12 cellular contexts compared by ENCODE assay signal in the genomic region with DNA sequence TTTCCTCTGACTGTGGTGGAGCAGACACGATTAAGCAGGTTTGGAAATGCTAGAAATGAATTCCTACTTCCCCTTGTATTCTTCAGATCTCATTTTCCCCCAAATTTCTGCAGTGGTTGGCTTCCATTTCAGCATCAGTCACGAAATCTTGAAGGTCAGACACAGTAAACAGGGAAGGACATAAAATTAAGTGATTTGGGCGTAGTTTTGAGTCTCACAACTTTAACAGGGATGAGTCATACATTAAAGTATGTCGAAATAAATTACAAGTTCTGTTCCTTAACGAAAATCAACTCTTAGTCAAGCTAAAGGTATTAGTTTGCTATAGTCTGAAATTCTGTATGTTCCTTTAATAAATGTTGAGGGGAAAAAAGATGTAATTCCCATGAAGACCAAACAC.
A peak's percentile ranks its signal among the peaks of the same experiment; 100 is the strongest.
DNase-seq lines count a peak whose midpoint lies in the region; ATAC-seq, FAIRE-seq and TF ChIP-seq lines count a peak whose summit lies in the region.
"Had no signal": no experiment of that assay in that cellular context is flagged by ENCODE, and none has a peak within 500 bp of the region (broad histone marks: within the 10 kb centered on the region; RNA-seq: fewer than 3 reads in every experiment).

No MANE protein-coding gene starts in this region.

- POLR2A ChIA-PET in AG04449 (lab: Yijun Ruan, JAX): interaction anchor here (1.0 kb wide), 1 partner anchor 85 kb away, joined by 4 read pairs; no protein-coding TSS in a partner anchor
- POLR2A ChIA-PET in IMR-90 (lab: Charles Lee; ENCODE audit: unreplicated experiment): no interaction called here
- POLR2A ChIA-PET in K562 (lab: Yijun Ruan, JAX): interaction anchor here (0.6 to 1.0 kb wide), 3 partner anchors 10 to 35 kb away, joined by 3 to 4 read pairs (median 4); no protein-coding TSS in a partner anchor

- H3K9ac ChIP-seq in IMR-90 (ENCODE audit: low read depth, low read length): no peak overlapping the region
- H3K9ac ChIP-seq in K562 (ENCODE audit: insufficient read depth in 1 of 2, low read depth in 2 of 2, low read length in 2 of 2): no peak overlapping the region
- no peak overlapping the region for H3K9ac ChIP-seq in liver (ENCODE audit: low read depth in 1 of 2, low read length in 2 of 2)
- H3K9ac ChIP-seq: BLaER1 treated with 17β-estradiol and CSF1 and Interleukin-3, amounts not matched to agents 10 nM and 100 nM had no signal

- H2BK120ac ChIP-seq in IMR-90 (ENCODE audit: low read depth, low read length): peak overlapping the region; percentile 71; the same call in 1 of the 2 replicates

- TF ChIP-seq POLR2A in IMR-90 (IDR thresholded peaks at IDR 0.05; ENCODE audit: low read depth, low read length) (no peak), K562 (conservative IDR thresholded peaks at IDR 0.05) (no peak)

- H2BK15ac ChIP-seq in IMR-90 (ENCODE audit: low read depth, low read length): peak overlapping the region; percentile 40; the same call in 1 of the 3 replicates

- H4K20me1 ChIP-seq in IMR-90 (ENCODE audit: insufficient read depth, low read length): no peaks in the 10 kb centered on the region
- H4K20me1 ChIP-seq in K562 (replicated peaks; ENCODE audit: control insufficient read depth, insufficient read depth, low read length): no peaks in the 10 kb centered on the region

- peak overlapping the region; percentile 36; the same call in 1 of the 2 replicates for H3K23ac ChIP-seq in IMR-90 (ENCODE audit: low read depth, low read length)

- H2BK5ac ChIP-seq in IMR-90 (ENCODE audit: low read depth, low read length, poor library complexity, severe bottlenecking): peak overlapping the region; percentile 73

- in situ Hi-C loops in IMR-90 (cut with MboI; ENCODE audit: low sequenced_read_pairs): no loop called here
- in situ Hi-C loops in K562 (cut with MboI): no loop called here

- peak overlapping the region; percentile 21; the same call in 1 of the 2 replicates for H3K18ac ChIP-seq in IMR-90 (ENCODE audit: low read depth, low read length)

- H2BK20ac ChIP-seq in IMR-90 (ENCODE audit: low read depth, low read length): peak overlapping the region; percentile 64

- DNase-seq in AG04449 (ENCODE audit: low read depth, low spot score) (peak; percentile 54), IMR-90 (peak; percentile 79), K562 (ENCODE audit: extremely low read depth in 1 of 4, low spot score in 3 of 4) (no peak), NCI-H2171 (lab: John Stamatoyannopoulos, UW) (no peak), activated T-cell treated with anti-CD3 and anti-CD28 coated beads for 4 hours (no peak), GM19239 (ENCODE audit: insufficient read length, low spot score) (no peak)
- DNase-seq: MG63; naive thymus-derived CD8-positive, alpha-beta T cell; stimulated activated CD4-positive, alpha-beta T cell treated with anti-CD3 and anti-CD28 coated beads, Interleukin-4, amount 100 ng/mL, for 4 hours had no signal

- TF ChIP-seq CTCF in AG04449 (IDR thresholded peaks at IDR 0.05; ENCODE audit: insufficient read depth, low read length, missing control alignments): no peak
- no peak for TF ChIP-seq CTCF in IMR-90 (conservative IDR thresholded peaks at IDR 0.05; ENCODE audit: low read depth, low read length)
- TF ChIP-seq CTCF in K562 (IDR thresholded peaks at IDR 0.05 in 2 of 3, conservative IDR thresholded peaks at IDR 0.05 in 1 of 3; ENCODE audit: insufficient read depth in 2 of 3, low read depth in 1 of 3, low read length in 3 of 3): no peak
- no peak for TF ChIP-seq CTCF in liver (IDR thresholded peaks at IDR 0.05; ENCODE audit: low read depth, low read length, missing input control)

- WGBS in IMR-90 (ENCODE audit: extremely low coverage in 2 of 2, insufficient read length in 1 of 2), 2 experiments: no CpG with 5 or more reads among the region's 5 CpGs
- 77% methylated on average over 5 of the region's 5 CpGs for WGBS in K562 (ENCODE audit: insufficient coverage, low coverage, missing lambda C conversion rate)
- 34% methylated on average over 5 of the region's 5 CpGs for WGBS in liver

- H3K56ac ChIP-seq in IMR-90 (ENCODE audit: extremely low read depth, insufficient read depth, low read length): peak overlapping the region; percentile 41; the same call in 1 of the 2 replicates

- H3K36me3 ChIP-seq in IMR-90 (ENCODE audit: control insufficient read depth, insufficient read depth, low read length): peaks cover 11% of the 10 kb centered on the region
- H3K36me3 ChIP-seq in K562 (ENCODE audit: control insufficient read depth, insufficient read depth, low read length): peaks cover 69% of the 10 kb centered on the region
- peaks cover 0 to 6% (median 2%) of the 10 kb centered on the region in 4 donors for H3K36me3 ChIP-seq in liver (ENCODE audit: control insufficient read depth in 4 of 4, insufficient read depth in 3 of 4, low read depth in 1 of 4, low read length in 3 of 4)

- ATAC-seq in IMR-90 (ENCODE audit: low read depth) (peak; percentile 72), K562 (no peak), HG03378 (IDR thresholded peaks at IDR 0.05; ENCODE audit: unreplicated experiment) (no peak)
- ATAC-seq: naive thymus-derived CD8-positive, alpha-beta T cell had no signal

- no peaks in the 10 kb centered on the region for H3K9me3 ChIP-seq in IMR-90 (ENCODE audit: control insufficient read depth, insufficient read depth, low read length)
- H3K9me3 ChIP-seq in K562 (replicated peaks; ENCODE audit: control insufficient read depth, insufficient read depth, low read depth, low read length): no peaks in the 10 kb centered on the region
- H3K9me3 ChIP-seq in liver (ENCODE audit: control insufficient read depth in 4 of 4, low read length in 3 of 4): no peaks in the 10 kb centered on the region
- H3K9me3 ChIP-seq: BLaER1 treated with 17β-estradiol and CSF1 and Interleukin-3, amounts not matched to agents 10 nM and 100 nM; MG63 had no signal

- H3K79me1 ChIP-seq in IMR-90 (ENCODE audit: low read depth in 1 of 2, low read length in 2 of 2): peaks cover 7 to 31% of the 10 kb centered on the region in 2 experiments; a peak in 3 of 4 replicates

- no peak overlapping the region for H2AK5ac ChIP-seq in IMR-90 (ENCODE audit: low read depth, low read length)

- TF ChIP-seq RAD21 in IMR-90 (IDR thresholded peaks at IDR 0.05; ENCODE audit: low read length): no peak
- TF ChIP-seq RAD21 in K562 (CRISPR knock-in tag; conservative IDR thresholded peaks at IDR 0.05 in 1 of 2, IDR thresholded peaks at IDR 0.05 in 1 of 2): no peak
- no peak for TF ChIP-seq RAD21 in liver (IDR thresholded peaks at IDR 0.05)

- H3K4me1 ChIP-seq in IMR-90 (ENCODE audit: control insufficient read depth, insufficient read depth, low read length): peaks cover 8% of the 10 kb centered on the region; the same call in 1 of the 2 replicates
- H3K4me1 ChIP-seq in K562 (replicated peaks in 1 of 2; ENCODE audit: control insufficient read depth in 2 of 2, insufficient read depth in 2 of 2, low read length in 2 of 2): no peaks in the 10 kb centered on the region
- H3K4me1 ChIP-seq in liver (ENCODE audit: control insufficient read depth in 4 of 4, insufficient read depth in 4 of 4, low read length in 3 of 4): peaks cover 8 to 42% (median 38%) of the 10 kb centered on the region in 4 donors

- H3K4me3 ChIP-seq in AG04449 (ENCODE audit: low read depth, low read length) (no peak overlapping the region), IMR-90 (ENCODE audit: insufficient read depth, low read depth, low read length) (no peak overlapping the region), K562 (no peak overlapping the region), liver (ENCODE audit: low read depth in 1 of 3, low read length in 3 of 3) (no peak overlapping the region)
- H3K4me3 ChIP-seq: BLaER1 treated with 17β-estradiol and CSF1 and Interleukin-3, amounts not matched to agents 10 nM and 100 nM; MG63 had no signal

- peak overlapping the region; percentile 59; the same call in 1 of the 2 replicates for H4K91ac ChIP-seq in IMR-90 (ENCODE audit: insufficient read depth, low read depth, low read length)

- dilution Hi-C loops in IMR-90 (cut with HindIII; ENCODE audit: low sequenced_read_pairs, unreplicated experiment): no loop called here

- FAIRE-seq in K562 (lab: Jason Lieb, UNC) (no peak), GM19239 (lab: Jason Lieb, UNC) (no peak)

- H3K9me1 ChIP-seq in IMR-90 (ENCODE audit: insufficient read depth, low read length) (peaks cover 5% of the 10 kb centered on the region), K562 (ENCODE audit: control insufficient read depth, insufficient read depth, low read length) (no peaks in the 10 kb centered on the region)

- H3K27ac ChIP-seq in IMR-90 (ENCODE audit: insufficient read depth, low read length) (peak overlapping the region; percentile 2; the same call in 1 of the 2 replicates), K562 (ENCODE audit: extremely low read depth, low read depth, low read length) (no peak overlapping the region), liver (ENCODE audit: low read depth in 1 of 2, low read length in 2 of 2) (peak overlapping the region; percentile 16 to 61)

- intact Hi-C loops in IMR-90 (cut with micrococcal nuclease): loop anchor here (5.0 kb wide), 1 partner anchor 119 kb away; no protein-coding TSS in a partner anchor
- intact Hi-C loops in K562 (cut with micrococcal nuclease): loop anchor here (10.0 kb wide), 1 partner anchor 122 kb away; no protein-coding TSS in a partner anchor

- H4K8ac ChIP-seq in IMR-90 (ENCODE audit: low read depth in 2 of 2, low read length in 2 of 2): peak overlapping the region in 1 of 2 experiments; percentile 50; a peak in 2 of 4 replicates

- CTCF ChIA-PET in AG04449 (lab: Yijun Ruan, JAX) (interaction anchor here (0.9 to 3.6 kb wide), 2 partner anchors 98 to 257 kb away, joined by 3 to 17 read pairs; no protein-coding TSS in a partner anchor), IMR-90 (lab: Yijun Ruan, JAX) (interaction anchor here (1.0 kb wide), 1 partner anchor 9 kb away, joined by 8 read pairs; no protein-coding TSS in a partner anchor), K562 (lab: Yijun Ruan, JAX; ENCODE audit: low intra/inter-chr PET ratio) (no interaction called here)

- H3K4me2 ChIP-seq in IMR-90 (ENCODE audit: low read depth, low read length) (peak overlapping the region; percentile 63), K562 (ENCODE audit: insufficient read depth, low read length) (no peak overlapping the region)

- no peak overlapping the region for H2AK9ac ChIP-seq in IMR-90 (replicated peaks; ENCODE audit: low read depth, low read length, poor library complexity)

- H4K5ac ChIP-seq in IMR-90 (ENCODE audit: low read depth, low read length): no peak overlapping the region

- no peak for TF ChIP-seq EP300 in K562 (IDR thresholded peaks at IDR 0.05; ENCODE audit: low read length)

- peak overlapping the region; percentile 20; the same call in 1 of the 2 replicates for H3K4ac ChIP-seq in IMR-90 (ENCODE audit: low read depth, low read length)

- no TSS peak for BruUV-seq in IMR-90 (replicated peaks; lab: Mats Ljungman, UMichigan)
- no TSS peak for BruUV-seq in K562 (replicated peaks; lab: Mats Ljungman, UMichigan)

- no peak overlapping the region for H2AFZ ChIP-seq in IMR-90 (replicated peaks; ENCODE audit: low read length, poor library complexity)
- no peak overlapping the region for H2AFZ ChIP-seq in K562 (ENCODE audit: low read depth, low read length)

- H3K79me2 ChIP-seq in K562 (ENCODE audit: control insufficient read depth, insufficient read depth, low read length): no peaks in the 10 kb centered on the region

- no peak overlapping the region; the same call in 1 of the 2 replicates for H3K14ac ChIP-seq in IMR-90 (replicated peaks; ENCODE audit: low read depth, low read length)

- no peaks in the 10 kb centered on the region for H3K27me3 ChIP-seq in IMR-90 (ENCODE audit: control insufficient read depth, insufficient read depth, low read length)
- no peaks in the 10 kb centered on the region for H3K27me3 ChIP-seq in K562 (ENCODE audit: control insufficient read depth in 2 of 2, insufficient read depth in 2 of 2, low read length in 2 of 2)
- no peaks in the 10 kb centered on the region for H3K27me3 ChIP-seq in liver (ENCODE audit: control insufficient read depth in 4 of 4, insufficient read depth in 4 of 4, low read length in 3 of 4)
- H3K27me3 ChIP-seq: BLaER1 treated with 17β-estradiol and CSF1 and Interleukin-3, amounts not matched to agents 10 nM and 100 nM; MG63 had no signal

Comparison
In these comparisons a context has a peak if more than half of its experiments do, and no peak if none do; other contexts are left out.
1. DNase-seq: peak in AG04449 (single experiment) and IMR-90 (single experiment); none in K562 (0 of 4), NCI-H2171 (single experiment), activated T-cell treated with anti-CD3 and anti-CD28 coated beads for 4 hours (single experiment) and GM19239 (single experiment).